ENCODE assay signal across 2 cellular contexts in the genomic region with DNA sequence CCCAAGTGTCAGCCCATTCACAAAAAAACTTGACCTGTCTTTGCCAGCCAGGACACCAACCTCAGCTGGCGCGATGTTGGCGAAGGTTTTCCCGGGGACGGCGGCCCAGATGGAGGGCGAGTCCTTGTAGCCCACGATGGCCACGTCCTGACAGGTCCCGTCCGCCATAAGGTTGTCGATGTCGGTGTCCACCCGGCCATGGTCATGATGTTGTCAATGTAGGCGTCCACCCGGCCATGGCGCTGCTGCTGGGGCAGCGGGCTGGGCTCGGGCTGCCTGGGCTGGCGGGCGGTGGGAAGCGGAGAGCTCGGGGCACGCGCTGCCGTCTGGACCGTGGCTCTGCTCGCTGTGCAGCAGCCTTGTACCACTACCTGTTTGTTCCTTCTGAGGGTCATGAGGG.
TF ChIP-seq lines count a peak whose summit lies in the region.

No MANE protein-coding gene starts in this region.

TF ChIP-seq in K562, 482 proteins besides CTCF, POLR2A, EP300 and RAD21:
- TF ChIP-seq PTRF (tag; IDR thresholded peaks at IDR 0.05) = no peak
- no peak for TF ChIP-seq MXI1 (IDR thresholded peaks at IDR 0.05; ENCODE audit: low read depth, low read length)
- TF ChIP-seq, protein P1, sequence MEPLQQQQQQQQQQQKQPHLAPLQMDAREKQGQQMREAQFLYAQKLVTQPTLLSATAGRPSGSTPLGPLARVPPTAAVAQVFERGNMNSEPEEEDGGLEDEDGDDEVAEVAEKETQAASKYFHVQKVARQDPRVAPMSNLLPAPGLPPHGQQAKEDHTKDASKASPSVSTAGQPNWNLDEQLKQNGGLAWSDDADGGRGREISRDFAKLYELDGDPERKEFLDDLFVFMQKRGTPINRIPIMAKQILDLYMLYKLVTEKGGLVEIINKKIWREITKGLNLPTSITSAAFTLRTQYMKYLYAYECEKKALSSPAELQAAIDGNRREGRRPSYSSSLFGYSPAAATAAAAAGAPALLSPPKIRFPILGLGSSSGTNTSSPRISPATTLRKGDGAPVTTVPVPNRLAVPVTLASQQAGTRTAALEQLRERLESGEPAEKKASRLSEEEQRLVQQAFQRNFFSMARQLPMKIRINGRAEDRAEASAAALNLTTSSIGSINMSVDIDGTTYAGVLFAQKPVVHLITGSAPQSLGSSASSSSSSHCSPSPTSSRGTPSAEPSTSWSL (CRISPR knock-in tag; IDR thresholded peaks at IDR 0.05; ENCODE audit: borderline replicate concordance) = no peak
- TF ChIP-seq ARNT (IDR thresholded peaks at IDR 0.05) = no peak
- 0 out of 2 replicates have a peak, but pooled peaks have one; percentile 11 for TF ChIP-seq STAG1 (CRISPR knock-in tag; IDR thresholded peaks at IDR 0.05; ENCODE audit: borderline replicate concordance)

TF ChIP-seq in H1, 55 proteins besides CTCF, POLR2A, EP300 and RAD21:
- TF ChIP-seq, protein P2, sequence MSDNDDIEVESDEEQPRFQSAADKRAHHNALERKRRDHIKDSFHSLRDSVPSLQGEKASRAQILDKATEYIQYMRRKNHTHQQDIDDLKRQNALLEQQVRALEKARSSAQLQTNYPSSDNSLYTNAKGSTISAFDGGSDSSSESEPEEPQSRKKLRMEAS (IDR thresholded peaks at IDR 0.05) = no peak
- TF ChIP-seq HDAC6 (IDR thresholded peaks at IDR 0.05; ENCODE audit: low read depth, low read length) = no peak
- TF ChIP-seq MAFK (IDR thresholded peaks at IDR 0.05; ENCODE audit: low read depth, low read length) = no peak
- no peak for TF ChIP-seq POLR2AphosphoS5 (IDR thresholded peaks at IDR 0.05; ENCODE audit: low read depth, low read length)
- no peak for TF ChIP-seq BRCA1 (IDR thresholded peaks at IDR 0.05; ENCODE audit: low read depth, low read length)
- TF ChIP-seq TAF1 (IDR thresholded peaks at IDR 0.05; ENCODE audit: low read depth, low read length) = no peak
- no peak for TF ChIP-seq YY1 (IDR thresholded peaks at IDR 0.05; ENCODE audit: low read depth, low read length)
- no peak for TF ChIP-seq CREB1 (IDR thresholded peaks at IDR 0.05)
- no peak for TF ChIP-seq CTBP2 (IDR thresholded peaks at IDR 0.05; ENCODE audit: borderline replicate concordance, insufficient read depth, insufficient read length, low read length)
- TF ChIP-seq, protein P3, sequence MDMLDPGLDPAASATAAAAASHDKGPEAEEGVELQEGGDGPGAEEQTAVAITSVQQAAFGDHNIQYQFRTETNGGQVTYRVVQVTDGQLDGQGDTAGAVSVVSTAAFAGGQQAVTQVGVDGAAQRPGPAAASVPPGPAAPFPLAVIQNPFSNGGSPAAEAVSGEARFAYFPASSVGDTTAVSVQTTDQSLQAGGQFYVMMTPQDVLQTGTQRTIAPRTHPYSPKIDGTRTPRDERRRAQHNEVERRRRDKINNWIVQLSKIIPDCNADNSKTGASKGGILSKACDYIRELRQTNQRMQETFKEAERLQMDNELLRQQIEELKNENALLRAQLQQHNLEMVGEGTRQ (IDR thresholded peaks at IDR 0.05; ENCODE audit: low read length) = no peak
- TF ChIP-seq POU5F1 (IDR thresholded peaks at IDR 0.05; ENCODE audit: low read depth, low read length) = no peak
- TF ChIP-seq SP1 (IDR thresholded peaks at IDR 0.05; ENCODE audit: low read depth, low read length) = no peak
- TF ChIP-seq GTF2F1 (IDR thresholded peaks at IDR 0.05; ENCODE audit: borderline replicate concordance, low read depth, low read length) = no peak
- TF ChIP-seq NANOG (IDR thresholded peaks at IDR 0.05; ENCODE audit: insufficient read depth, low read depth, low read length, poor library complexity, severe bottlenecking) = no peak
- TF ChIP-seq SIN3A (conservative IDR thresholded peaks at IDR 0.05 in 1 of 2, IDR thresholded peaks at IDR 0.05 in 1 of 2; ENCODE audit: low read depth in 1 of 2, low read length in 2 of 2) = no peak
